In genomic region chr5:35332551-35332950, GRCh38 we compare ENCODE assay signal across 25 cellular contexts.
"Had no signal": no experiment of that assay in that cellular context is flagged by ENCODE, and none has a peak within 500 bp of the region (broad histone marks: within the 10 kb centered on the region; RNA-seq: fewer than 3 reads in every experiment).

No MANE protein-coding gene starts in this region.

- H3K4me3 ChIP-seq: breast epithelium, gastroesophageal sphincter, hepatocyte, right atrium auricular region, stomach, thyroid gland, upper lobe of left lung had no signal

- ATAC-seq: activated CD8-positive, alpha-beta T cell treated with anti-CD3 and anti-CD28 coated beads for 36 hours; activated naive CD8-positive, alpha-beta T cell treated with anti-CD3 and anti-CD28 coated beads, Interleukin-2, amount 50 U/mL, for 24 hours; activated T-cell treated with anti-CD3 and anti-CD28 coated beads, Interleukin-2, amount 50 U/mL, for 4 hours; activated T-helper 17 cell treated with anti-CD3 and anti-CD28 coated beads, Interleukin-2, amount 50 U/mL, for 72 hours; gastroesophageal sphincter; naive thymus-derived CD4-positive, alpha-beta T cell had no signal

- H3K27me3 Mint-ChIP-seq: activated T-helper 17 cell treated with anti-CD3 and anti-CD28 coated beads, Interleukin-2, amount 50 U/mL, for 72 hours had no signal

- H3K4me3 Mint-ChIP-seq: activated CD4-positive, alpha-beta T cell treated with anti-CD3 and anti-CD28 coated beads, Interleukin-2, amount 10 ng/mL, durations not matched to agents 7 days and 5 days; activated CD8-positive, alpha-beta T cell treated with anti-CD3 and anti-CD28 coated beads for 36 hours; activated naive CD4-positive, alpha-beta T cell treated with anti-CD3 and anti-CD28 coated beads, Interleukin-2, amount 50 U/mL, for 24 hours; activated naive CD8-positive, alpha-beta T cell treated with anti-CD3 and anti-CD28 coated beads, Interleukin-2, amount 50 U/mL, for 24 hours; activated T-cell treated with anti-CD3 and anti-CD28 coated beads, Interleukin-2, amount 50 U/mL, for 4 hours; activated T-helper 17 cell treated with anti-CD3 and anti-CD28 coated beads, Interleukin-2, amount 50 U/mL, for 72 hours; naive thymus-derived CD4-positive, alpha-beta T cell; neural crest cell had no signal

- H3K27ac Mint-ChIP-seq: activated CD4-positive, alpha-beta T cell treated with anti-CD3 and anti-CD28 coated beads, Interleukin-2, amount 10 ng/mL, durations not matched to agents 7 days and 5 days; activated CD8-positive, alpha-beta T cell treated with anti-CD3 and anti-CD28 coated beads for 36 hours; activated naive CD4-positive, alpha-beta T cell treated with anti-CD3 and anti-CD28 coated beads, Interleukin-2, amount 50 U/mL, for 24 hours; activated naive CD8-positive, alpha-beta T cell treated with anti-CD3 and anti-CD28 coated beads, Interleukin-2, amount 50 U/mL, for 24 hours; activated T-helper 17 cell treated with anti-CD3 and anti-CD28 coated beads, Interleukin-2, amount 50 U/mL, for 72 hours; naive thymus-derived CD4-positive, alpha-beta T cell had no signal

- H3K4me1 Mint-ChIP-seq: activated CD4-positive, alpha-beta T cell treated with anti-CD3 and anti-CD28 coated beads, Interleukin-2, amount 10 ng/mL, durations not matched to agents 7 days and 5 days; activated naive CD4-positive, alpha-beta T cell treated with anti-CD3 and anti-CD28 coated beads, Interleukin-2, amount 50 U/mL, for 24 hours; activated naive CD8-positive, alpha-beta T cell treated with anti-CD3 and anti-CD28 coated beads, Interleukin-2, amount 50 U/mL, for 24 hours; activated T-helper 17 cell treated with anti-CD3 and anti-CD28 coated beads, Interleukin-2, amount 50 U/mL, for 72 hours; naive thymus-derived CD4-positive, alpha-beta T cell had no signal

- H3K4me2 ChIP-seq: hepatocyte had no signal

- H2AFZ ChIP-seq: hepatocyte had no signal

- H3K9me3 Mint-ChIP-seq: activated CD4-positive, alpha-beta T cell treated with anti-CD3 and anti-CD28 coated beads, Interleukin-2, amount 10 ng/mL, durations not matched to agents 7 days and 5 days; activated CD8-positive, alpha-beta T cell treated with anti-CD3 and anti-CD28 coated beads for 36 hours; activated naive CD4-positive, alpha-beta T cell treated with anti-CD3 and anti-CD28 coated beads, Interleukin-2, amount 50 U/mL, for 24 hours; activated T-cell treated with anti-CD3 and anti-CD28 coated beads, Interleukin-2, amount 50 U/mL, for 4 hours; activated T-helper 17 cell treated with anti-CD3 and anti-CD28 coated beads, Interleukin-2, amount 50 U/mL, for 72 hours had no signal

- H3K79me2 ChIP-seq: hepatocyte had no signal

- H3K9me3 ChIP-seq: breast epithelium, gastroesophageal sphincter, right atrium auricular region, stomach, thyroid gland, upper lobe of left lung had no signal

- H3K36me3 ChIP-seq: breast epithelium, gastroesophageal sphincter, right atrium auricular region, stomach, thyroid gland, upper lobe of left lung had no signal

- H3K4me1 ChIP-seq: breast epithelium, gastroesophageal sphincter, right atrium auricular region, stomach, thyroid gland, upper lobe of left lung had no signal

- H3K27me3 ChIP-seq: breast epithelium, gastroesophageal sphincter, hepatocyte, right atrium auricular region, stomach, thyroid gland, upper lobe of left lung had no signal

- H3K27ac ChIP-seq: breast epithelium, gastroesophageal sphincter, hepatocyte, right atrium auricular region, stomach, thyroid gland, upper lobe of left lung had no signal

- H3K36me3 Mint-ChIP-seq: activated naive CD4-positive, alpha-beta T cell treated with anti-CD3 and anti-CD28 coated beads, Interleukin-2, amount 50 U/mL, for 24 hours; naive thymus-derived CD4-positive, alpha-beta T cell had no signal

- DNase-seq: activated CD4-positive, alpha-beta T cell treated with anti-CD3 and anti-CD28 coated beads for 1 hour; activated CD4-positive, alpha-beta T cell treated with anti-CD3 and anti-CD28 coated beads, Interleukin-2, amount 10 ng/mL, durations not matched to agents 7 days and 5 days; activated CD8-positive, alpha-beta T cell treated with anti-CD3 and anti-CD28 coated beads for 36 hours; activated gamma-delta T cell treated with Interleukin-2 at 50 U/mL for 16 hours; activated naive CD8-positive, alpha-beta T cell treated with anti-CD3 and anti-CD28 coated beads, Interleukin-2, amount 50 U/mL, for 24 hours; activated T-cell treated with anti-CD3 and anti-CD28 coated beads, Interleukin-2, amount 50 U/mL, for 4 hours; amygdala; central memory CD4-positive, alpha-beta T cell; dermis blood vessel endothelial cell; effector CD4-positive, alpha-beta T cell; midbrain; naive thymus-derived CD4-positive, alpha-beta T cell; occipital lobe; stimulated activated CD4-positive, alpha-beta T cell treated with anti-CD3 and anti-CD28 coated beads, Interleukin-2, amount 100 ng/mL, for 48 hours; stomach; T-helper 2 cell; thyroid gland; upper lobe of left lung had no signal
